1 cellular context compared by ENCODE assay signal in genomic region chr7:129434172-129434845, GRCh38.
TF ChIP-seq lines count a peak whose summit lies in the region.

STRIP2 (plus strand) TSS chr7:129434432; CDS start chr7:129434473, 41 bp downstream.

TF ChIP-seq in HepG2, 621 proteins besides CTCF, POLR2A, EP300 and RAD21 (continued from another document and continues in another):
- TF ChIP-seq ZNF660 (CRISPR knock-in tag; IDR thresholded peaks at IDR 0.05; ENCODE audit: borderline replicate concordance, low read depth): no peak
- TF ChIP-seq SNAPC5 (CRISPR knock-in tag; IDR thresholded peaks at IDR 0.05; ENCODE audit: borderline replicate concordance): no peak
- no peak for TF ChIP-seq ESRRA (CRISPR knock-in tag; IDR thresholded peaks at IDR 0.05; ENCODE audit: low read depth)
- TF ChIP-seq SP1 (IDR thresholded peaks at IDR 0.05): no peak
- peak; percentile 95 for TF ChIP-seq SP1 (CRISPR knock-in tag; IDR thresholded peaks at IDR 0.05)
- TF ChIP-seq ARHGAP35 (CRISPR knock-in tag; IDR thresholded peaks at IDR 0.05; ENCODE audit: borderline replicate concordance): no peak
- TF ChIP-seq ZNF263 (CRISPR knock-in tag; IDR thresholded peaks at IDR 0.05): peak; percentile 24; the same call in 1 of the 2 replicates
- TF ChIP-seq ZNF235 (CRISPR knock-in tag; IDR thresholded peaks at IDR 0.05; ENCODE audit: borderline replicate concordance): no peak
- TF ChIP-seq ZNF18 (CRISPR knock-in tag; IDR thresholded peaks at IDR 0.05; ENCODE audit: insufficient replicate concordance): peak; percentile 31
- TF ChIP-seq TAF1 (CRISPR knock-in tag; IDR thresholded peaks at IDR 0.05): peak; percentile 96
- TF ChIP-seq ZNF160 (CRISPR knock-in tag; IDR thresholded peaks at IDR 0.05): 0 out of 2 replicates have a peak, but pooled peaks have one; percentile 47
- peak; percentile 96 for TF ChIP-seq PRDM10 (CRISPR knock-in tag; IDR thresholded peaks at IDR 0.05; ENCODE audit: low read depth)
- TF ChIP-seq ZNF691 (CRISPR knock-in tag; IDR thresholded peaks at IDR 0.05; ENCODE audit: borderline replicate concordance, low read depth): 0 out of 2 replicates have a peak, but pooled peaks have one; percentile 46
- peak; percentile 47; the same call in 1 of the 2 replicates for TF ChIP-seq ZSCAN29 (CRISPR knock-in tag; conservative IDR thresholded peaks at IDR 0.05)
- no peak for TF ChIP-seq ZNF775 (CRISPR knock-in tag; IDR thresholded peaks at IDR 0.05; ENCODE audit: borderline replicate concordance)
- TF ChIP-seq ZNF598 (CRISPR knock-in tag; IDR thresholded peaks at IDR 0.05; ENCODE audit: borderline replicate concordance): no peak
- TF ChIP-seq RFXAP (CRISPR knock-in tag; IDR thresholded peaks at IDR 0.05; ENCODE audit: borderline replicate concordance): 0 out of 2 replicates have a peak, but pooled peaks have one; percentile 27
- TF ChIP-seq KLF6 (CRISPR knock-in tag; IDR thresholded peaks at IDR 0.05): peak; percentile 75; the same call in 1 of the 2 replicates
- TF ChIP-seq ZFY (CRISPR knock-in tag; IDR thresholded peaks at IDR 0.05): peak; percentile 81
- TF ChIP-seq TBX2 (CRISPR knock-in tag; IDR thresholded peaks at IDR 0.05; ENCODE audit: borderline replicate concordance): peak; percentile 70
- TF ChIP-seq HOXA5 (CRISPR knock-in tag; IDR thresholded peaks at IDR 0.05): 0 out of 2 replicates have a peak, but pooled peaks have one; percentile 21
- TF ChIP-seq AGO2 (optimal IDR thresholded peaks at IDR 0.05; ENCODE audit: low read depth, low read length): no peak
- TF ChIP-seq SNRNP70 (IDR thresholded peaks at IDR 0.05; ENCODE audit: low read depth, low read length): no peak
- peak; percentile 62 for TF ChIP-seq ZGPAT (CRISPR knock-in tag; IDR thresholded peaks at IDR 0.05)
- no peak for TF ChIP-seq ZFP90 (CRISPR knock-in tag; IDR thresholded peaks at IDR 0.05; ENCODE audit: borderline replicate concordance)
- TF ChIP-seq EED (CRISPR knock-in tag; IDR thresholded peaks at IDR 0.05): peak; percentile 38; the same call in 1 of the 2 replicates
- TF ChIP-seq DZIP1 (CRISPR knock-in tag; IDR thresholded peaks at IDR 0.05): 0 out of 2 replicates have a peak, but pooled peaks have one; percentile 67
- no peak for TF ChIP-seq CHD2 (IDR thresholded peaks at IDR 0.05; ENCODE audit: low read depth, low read length)
- peak; percentile 25; the same call in 1 of the 2 replicates for TF ChIP-seq HES4 (CRISPR knock-in tag; IDR thresholded peaks at IDR 0.05; ENCODE audit: borderline replicate concordance)
- TF ChIP-seq ZNF564 (CRISPR knock-in tag; IDR thresholded peaks at IDR 0.05): 0 out of 2 replicates have a peak, but pooled peaks have one; percentile 55
- TF ChIP-seq ETV5 (CRISPR knock-in tag; IDR thresholded peaks at IDR 0.05; ENCODE audit: borderline replicate concordance): peak; percentile 17; the same call in 1 of the 2 replicates
- peak; percentile 78 for TF ChIP-seq ZNF747 (CRISPR knock-in tag; IDR thresholded peaks at IDR 0.05; ENCODE audit: borderline replicate concordance)
- TF ChIP-seq NCOR1 (IDR thresholded peaks at IDR 0.05; ENCODE audit: borderline replicate concordance, low read length): no peak
- peak in 1 of 2 experiments; percentile 65; a peak in 2 of 4 replicates for TF ChIP-seq HMGXB4 (CRISPR knock-in tag; IDR thresholded peaks at IDR 0.05; ENCODE audit: borderline replicate concordance in 1 of 2, low read depth in 1 of 2)
- no peak for TF ChIP-seq FOXK2 (IDR thresholded peaks at IDR 0.05)
- TF ChIP-seq IRF9 (CRISPR knock-in tag; IDR thresholded peaks at IDR 0.05; ENCODE audit: borderline replicate concordance): 0 out of 2 replicates have a peak, but pooled peaks have one; percentile 11
- TF ChIP-seq GABPB1 (CRISPR knock-in tag; IDR thresholded peaks at IDR 0.05): peak; percentile 64; the same call in 1 of the 2 replicates
- TF ChIP-seq ELF4 (CRISPR knock-in tag; IDR thresholded peaks at IDR 0.05; ENCODE audit: borderline replicate concordance): peak; percentile 65; the same call in 1 of the 2 replicates
- no peak for TF ChIP-seq CSRNP2 (CRISPR knock-in tag; conservative IDR thresholded peaks at IDR 0.05; ENCODE audit: low read depth)
- peak; percentile 81; the same call in 1 of the 2 replicates for TF ChIP-seq THAP7 (CRISPR knock-in tag; IDR thresholded peaks at IDR 0.05)
- no peak for TF ChIP-seq ZNF224 (CRISPR knock-in tag; IDR thresholded peaks at IDR 0.05)
- peak; percentile 45 for TF ChIP-seq BORCS8-MEF2B (CRISPR knock-in tag; IDR thresholded peaks at IDR 0.05)
- TF ChIP-seq ZMAT3 (CRISPR knock-in tag; conservative IDR thresholded peaks at IDR 0.05): peak; percentile 62; the same call in 1 of the 2 replicates
- peak; percentile 13; the same call in 1 of the 2 replicates for TF ChIP-seq MED1 (CRISPR knock-in tag; IDR thresholded peaks at IDR 0.05)
- TF ChIP-seq MAFK (conservative IDR thresholded peaks at IDR 0.05 in 1 of 2, IDR thresholded peaks at IDR 0.05 in 1 of 2; ENCODE audit: low read length in 2 of 2): no peak
- TF ChIP-seq ZNF180 (CRISPR knock-in tag; IDR thresholded peaks at IDR 0.05; ENCODE audit: borderline replicate concordance, low read depth): no peak
- peak; percentile 70 for TF ChIP-seq POLR2G (IDR thresholded peaks at IDR 0.05; ENCODE audit: low read depth, low read length)
- TF ChIP-seq RBFOX2 (IDR thresholded peaks at IDR 0.05; ENCODE audit: low read depth, low read length): peak; percentile 78
- TF ChIP-seq KMT2A (CRISPR knock-in tag; IDR thresholded peaks at IDR 0.05): peak; percentile 66; the same call in 1 of the 2 replicates
